ENCODE assay signal across 8 cellular contexts in the genomic region with DNA sequence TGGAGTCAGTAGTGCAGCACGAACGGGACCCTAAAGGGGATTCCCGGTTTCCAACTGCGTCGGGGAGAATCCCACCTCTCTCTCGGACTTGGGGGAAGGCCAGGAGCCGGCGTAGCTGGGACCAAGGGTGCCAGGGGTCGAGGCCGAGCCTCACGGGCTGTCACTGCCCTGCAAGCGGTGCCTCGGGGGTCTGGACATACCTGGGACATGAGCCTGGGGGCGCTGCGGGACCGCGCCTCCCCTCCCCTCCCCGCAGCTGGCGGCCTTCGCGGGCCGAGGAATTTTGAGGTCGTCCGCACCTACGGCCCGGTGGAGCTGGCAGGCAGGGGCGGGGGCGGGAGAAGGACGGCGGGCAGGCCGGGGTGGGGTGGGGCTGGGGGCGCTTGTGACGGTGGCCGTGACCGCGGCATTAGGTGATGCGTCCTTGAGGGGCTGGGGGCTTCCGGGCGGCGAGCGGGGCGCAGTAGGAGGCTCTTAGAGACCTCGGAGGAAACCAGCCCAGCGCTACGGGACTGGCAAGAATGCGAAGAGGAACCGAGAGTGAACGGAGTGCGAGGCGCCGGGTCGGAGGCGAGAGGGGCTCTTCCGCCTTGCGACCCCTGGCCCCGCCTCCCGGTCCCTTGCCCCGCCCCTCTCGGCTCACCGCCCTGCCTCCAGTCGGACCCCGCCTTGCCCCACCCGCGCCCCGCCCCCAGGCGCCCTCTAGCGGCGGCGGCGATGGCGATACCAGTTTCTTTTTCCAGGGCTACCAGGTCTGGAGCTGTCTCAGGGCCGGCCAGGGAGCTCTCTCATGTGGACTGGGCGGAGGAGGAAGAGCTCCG. TPM values are rescaled to one million over a fixed set of nuclear protein-coding genes. Genes with fewer than 3 reads are reported as not detected.
DNase-seq lines count a peak whose midpoint lies in the region; ATAC-seq and TF ChIP-seq lines count a peak whose summit lies in the region.

No MANE protein-coding gene starts in this region.

- TF ChIP-seq CTCF in adrenal gland (IDR thresholded peaks at IDR 0.05) = peak; percentile 45 to 90 (median 70)
- peak; percentile 92 for TF ChIP-seq CTCF in psoas muscle (IDR thresholded peaks at IDR 0.05)

- intact Hi-C loops in adrenal gland (cut with DNase I) (no loop called here), left ventricle myocardium superior (cut with micrococcal nuclease) (no loop called here), psoas muscle (cut with DNase I) (no loop called here)

- H3K9me3 ChIP-seq in adrenal gland (replicated peaks in 1 of 3) (no peaks in the 10 kb centered on the region), psoas muscle (no peaks in the 10 kb centered on the region)

- no peaks in the 10 kb centered on the region for H3K36me3 ChIP-seq in adrenal gland (replicated peaks in 1 of 2)
- H3K36me3 ChIP-seq in psoas muscle (ENCODE audit: insufficient read depth in 1 of 2, low read depth in 1 of 2) = no peaks in the 10 kb centered on the region
- H3K36me3 ChIP-seq in urinary bladder (ENCODE audit: insufficient read depth) = no peaks in the 10 kb centered on the region

- DNase-seq in NCI-H1436 treated with DMSO at 0.1 percent for 48 hours (lab: John Stamatoyannopoulos, UW) = peak; percentile 32
- DNase-seq in T follicular helper cell (ENCODE audit: low read depth) = peak; percentile 92
- peak; percentile 92 to 97 (median 94) for DNase-seq in adrenal gland
- peak; percentile 96 for DNase-seq in left ventricle myocardium superior
- DNase-seq in psoas muscle = peak; percentile 92 to 95

- H3K4me3 ChIP-seq in adrenal gland = peak overlapping the region; percentile 56 to 93 (median 72)
- peak overlapping the region; percentile 81 for H3K4me3 ChIP-seq in psoas muscle
- H3K4me3 ChIP-seq in urinary bladder (ENCODE audit: low read depth, low read length) = peak overlapping the region; percentile 90

- 0 to 1% (median 0%) methylated on average over 26 to 74 of the region's 74 CpGs for WGBS in adrenal gland, 4 donors
- WGBS in psoas muscle, 3 donors = 1 to 2% (median 1%) methylated on average over 52 to 74 of the region's 74 CpGs
- under 1% methylated on average over 74 of the region's 74 CpGs for WGBS in urinary bladder

- ATAC-seq in HG02870 (IDR thresholded peaks at IDR 0.05; ENCODE audit: unreplicated experiment) = peak; percentile 95
- ATAC-seq in left ventricle myocardium superior = peak; percentile 98
- ATAC-seq in psoas muscle = peak; percentile 97 to 99 (median 98)

- H3K4me1 ChIP-seq in adrenal gland (replicated peaks in 1 of 2) (no peaks in the 10 kb centered on the region), psoas muscle (peaks cover 5% of the 10 kb centered on the region), urinary bladder (ENCODE audit: insufficient read depth) (no peaks in the 10 kb centered on the region)

- H3K27me3 ChIP-seq in adrenal gland (no peaks in the 10 kb centered on the region), psoas muscle (ENCODE audit: insufficient read depth in 3 of 3, low read length in 2 of 3) (no peaks in the 10 kb centered on the region)

- peak overlapping the region in 4 of 5 donors; percentile 35 to 94 (median 88) for H3K27ac ChIP-seq in adrenal gland
- H3K27ac ChIP-seq in psoas muscle = peak overlapping the region; percentile 65
- peak overlapping the region; percentile 94 for H3K27ac ChIP-seq in urinary bladder (ENCODE audit: low read depth)

- TF ChIP-seq POLR2A in GM15510 (IDR thresholded peaks at IDR 0.05; ENCODE audit: borderline replicate concordance, extremely low read depth, insufficient read length) (peak; percentile 91), adrenal gland (IDR thresholded peaks at IDR 0.05) (peak; percentile 30 to 41)

RNA-seq across cellular contexts. Expression of a gene that starts 48.3 kb away (rescaled TPM):
- total RNA-seq in adrenal gland (not detected), left ventricle myocardium superior (not detected), psoas muscle (not detected), urinary bladder (not detected)
- polyA plus RNA-seq in adrenal gland (not detected), psoas muscle (not detected), urinary bladder (not detected)

RNA-seq across cellular contexts. Expression of a gene that starts 54.9 kb away (rescaled TPM):
- total RNA-seq in adrenal gland (100 to 1,000 TPM in 1 of 8 donors, 10 to 100 TPM in 7; 15.0 to 173 (median 53.0) TPM), left ventricle myocardium superior (711 TPM), psoas muscle (100 to 1,000 TPM; 241 to 585 (median 322) TPM), urinary bladder (57.1 TPM)
- polyA plus RNA-seq in adrenal gland (100 to 1,000 TPM in 1 of 3 donors, 10 to 100 TPM in 2; 31.0 to 241 (median 32.4) TPM), psoas muscle (100 to 1,000 TPM; 331 to 646 (median 420) TPM), urinary bladder (75.1 TPM)

Comparison
In these comparisons a context has a peak if more than half of its experiments do, and no peak if none do; other contexts are left out.
1. Peak in every context shown above with its lines: DNase-seq, ATAC-seq, H3K4me3 ChIP-seq and H3K27ac ChIP-seq.
2. DNase-seq: peak in every context shown above with its lines; median percentile 96 in left ventricle myocardium superior; 94 in adrenal gland; 94 in psoas muscle; 92 in T follicular helper cell; 32 in NCI-H1436 treated with DMSO at 0.1 percent for 48 hours.